In genomic region chr22:22428222-22429098, GRCh38 we compare ENCODE assay signal across 30 cellular contexts.
"Had no signal": no experiment of that assay in that cellular context is flagged by ENCODE, and none has a peak within 500 bp of the region (broad histone marks: within the 10 kb centered on the region; RNA-seq: fewer than 3 reads in every experiment).

No MANE protein-coding gene starts in this region.

- DNase-seq: activated CD4-positive, alpha-beta memory T cell treated with anti-CD3 and anti-CD28 coated beads, Interleukin-2, amount 10 ng/mL, durations not matched to agents 7 days and 5 days; activated CD4-positive, alpha-beta T cell treated with anti-CD3 and anti-CD28 coated beads for 1 hour; activated CD4-positive, alpha-beta T cell treated with anti-CD3 and anti-CD28 coated beads for 4 hours; activated CD4-positive, alpha-beta T cell treated with anti-CD3 and anti-CD28 coated beads, Interleukin-2, amount 10 ng/mL, durations not matched to agents 7 days and 5 days; activated CD4-positive, alpha-beta T cell treated with anti-CD3 and anti-CD28 coated beads, Interleukin-2, amount 50 U/mL, for 4 hours; activated CD8-positive, alpha-beta memory T cell treated with anti-CD3 and anti-CD28 coated beads, Interleukin-2, amount 50 U/mL, for 48 hours; activated gamma-delta T cell; activated naive CD4-positive, alpha-beta T cell; activated naive CD4-positive, alpha-beta T cell treated with anti-CD3 and anti-CD28 coated beads, Interleukin-2, amount 10 ng/mL, durations not matched to agents 7 days and 5 days; activated naive CD8-positive, alpha-beta T cell treated with anti-CD3 and anti-CD28 coated beads, Interleukin-2, amount 10 ng/mL, durations not matched to agents 7 days and 5 days; activated T-cell treated with anti-CD3 and anti-CD28 coated beads for 4 hours; activated T-cell treated with anti-CD3 and anti-CD28 coated beads, Interleukin-2, amount 50 U/mL, for 24 hours; activated T-cell treated with anti-CD3 and anti-CD28 coated beads, Interleukin-2, amount 50 U/mL, for 72 hours; anterior cingulate cortex; brain microvascular endothelial cell; cortex of kidney; effector CD4-positive, alpha-beta T cell; effector memory CD8-positive, alpha-beta T cell; erythroblast; foreskin keratinocyte; gastrocnemius medialis; glutamatergic neuron; heart left ventricle; T-helper 2 cell had no signal

- H3K4me1 ChIP-seq: esophagus muscularis mucosa, foreskin keratinocyte, gastrocnemius medialis, heart left ventricle had no signal

- H3K9me3 ChIP-seq: esophagus muscularis mucosa, gastrocnemius medialis had no signal

- H3K36me3 Mint-ChIP-seq: activated naive CD4-positive, alpha-beta T cell treated with anti-CD3 and anti-CD28 coated beads, Interleukin-2, amount 10 ng/mL, durations not matched to agents 7 days and 5 days; activated naive CD4-positive, alpha-beta T cell treated with anti-CD3 and anti-CD28 coated beads, Interleukin-2, amount 50 U/mL, for 72 hours; activated naive CD8-positive, alpha-beta T cell treated with anti-CD3 and anti-CD28 coated beads, Interleukin-2, amount 10 ng/mL, durations not matched to agents 7 days and 5 days; WTC11 had no signal

- H3K36me3 ChIP-seq: brain microvascular endothelial cell, esophagus muscularis mucosa, gastrocnemius medialis, heart left ventricle had no signal

- H3K4me3 Mint-ChIP-seq: activated CD4-positive, alpha-beta memory T cell treated with anti-CD3 and anti-CD28 coated beads, Interleukin-2, amount 10 ng/mL, durations not matched to agents 7 days and 5 days; activated CD4-positive, alpha-beta T cell treated with anti-CD3 and anti-CD28 coated beads, Interleukin-2, amount 10 ng/mL, durations not matched to agents 7 days and 5 days; activated naive CD4-positive, alpha-beta T cell treated with anti-CD3 and anti-CD28 coated beads, Interleukin-2, amount 10 ng/mL, durations not matched to agents 7 days and 5 days; activated naive CD8-positive, alpha-beta T cell treated with anti-CD3 and anti-CD28 coated beads, Interleukin-2, amount 10 ng/mL, durations not matched to agents 7 days and 5 days; activated T-cell treated with anti-CD3 and anti-CD28 coated beads, Interleukin-2, amount 50 U/mL, for 24 hours; activated T-cell treated with anti-CD3 and anti-CD28 coated beads, Interleukin-2, amount 50 U/mL, for 72 hours; effector memory CD8-positive, alpha-beta T cell; WTC11 had no signal

- ATAC-seq: activated naive CD4-positive, alpha-beta T cell treated with anti-CD3 and anti-CD28 coated beads, Interleukin-2, amount 50 U/mL, for 72 hours; activated T-cell treated with anti-CD3 and anti-CD28 coated beads, Interleukin-2, amount 50 U/mL, for 72 hours; effector memory CD8-positive, alpha-beta T cell; foreskin keratinocyte; gastrocnemius medialis; heart left ventricle; WTC11 had no signal

- H3K27ac Mint-ChIP-seq: activated CD4-positive, alpha-beta memory T cell treated with anti-CD3 and anti-CD28 coated beads, Interleukin-2, amount 10 ng/mL, durations not matched to agents 7 days and 5 days; activated CD4-positive, alpha-beta T cell treated with anti-CD3 and anti-CD28 coated beads, Interleukin-2, amount 10 ng/mL, durations not matched to agents 7 days and 5 days; activated naive CD4-positive, alpha-beta T cell treated with anti-CD3 and anti-CD28 coated beads, Interleukin-2, amount 10 ng/mL, durations not matched to agents 7 days and 5 days; activated naive CD4-positive, alpha-beta T cell treated with anti-CD3 and anti-CD28 coated beads, Interleukin-2, amount 50 U/mL, for 72 hours; activated naive CD8-positive, alpha-beta T cell treated with anti-CD3 and anti-CD28 coated beads, Interleukin-2, amount 10 ng/mL, durations not matched to agents 7 days and 5 days; activated T-cell treated with anti-CD3 and anti-CD28 coated beads, Interleukin-2, amount 50 U/mL, for 24 hours; activated T-cell treated with anti-CD3 and anti-CD28 coated beads, Interleukin-2, amount 50 U/mL, for 72 hours; effector memory CD8-positive, alpha-beta T cell; WTC11 had no signal

- H3K9me3 Mint-ChIP-seq: activated CD4-positive, alpha-beta memory T cell treated with anti-CD3 and anti-CD28 coated beads, Interleukin-2, amount 10 ng/mL, durations not matched to agents 7 days and 5 days; activated CD4-positive, alpha-beta T cell treated with anti-CD3 and anti-CD28 coated beads, Interleukin-2, amount 10 ng/mL, durations not matched to agents 7 days and 5 days; activated naive CD4-positive, alpha-beta T cell treated with anti-CD3 and anti-CD28 coated beads, Interleukin-2, amount 10 ng/mL, durations not matched to agents 7 days and 5 days; activated naive CD4-positive, alpha-beta T cell treated with anti-CD3 and anti-CD28 coated beads, Interleukin-2, amount 50 U/mL, for 72 hours; activated naive CD8-positive, alpha-beta T cell treated with anti-CD3 and anti-CD28 coated beads, Interleukin-2, amount 10 ng/mL, durations not matched to agents 7 days and 5 days; activated T-cell treated with anti-CD3 and anti-CD28 coated beads, Interleukin-2, amount 50 U/mL, for 24 hours; activated T-cell treated with anti-CD3 and anti-CD28 coated beads, Interleukin-2, amount 50 U/mL, for 72 hours; effector memory CD8-positive, alpha-beta T cell; WTC11 had no signal

- H3K4me1 Mint-ChIP-seq: activated CD4-positive, alpha-beta memory T cell treated with anti-CD3 and anti-CD28 coated beads, Interleukin-2, amount 10 ng/mL, durations not matched to agents 7 days and 5 days; activated CD4-positive, alpha-beta T cell treated with anti-CD3 and anti-CD28 coated beads, Interleukin-2, amount 10 ng/mL, durations not matched to agents 7 days and 5 days; activated naive CD4-positive, alpha-beta T cell treated with anti-CD3 and anti-CD28 coated beads, Interleukin-2, amount 10 ng/mL, durations not matched to agents 7 days and 5 days; activated naive CD8-positive, alpha-beta T cell treated with anti-CD3 and anti-CD28 coated beads, Interleukin-2, amount 10 ng/mL, durations not matched to agents 7 days and 5 days had no signal

- H3K27ac ChIP-seq: brain microvascular endothelial cell, esophagus muscularis mucosa, foreskin keratinocyte, gastrocnemius medialis, heart left ventricle, VCaP had no signal

- FAIRE-seq: astrocyte, colon had no signal

- H3K4me3 ChIP-seq: esophagus muscularis mucosa, gastrocnemius medialis, heart left ventricle had no signal
